3 cellular contexts compared by ENCODE assay signal in the genomic region with DNA sequence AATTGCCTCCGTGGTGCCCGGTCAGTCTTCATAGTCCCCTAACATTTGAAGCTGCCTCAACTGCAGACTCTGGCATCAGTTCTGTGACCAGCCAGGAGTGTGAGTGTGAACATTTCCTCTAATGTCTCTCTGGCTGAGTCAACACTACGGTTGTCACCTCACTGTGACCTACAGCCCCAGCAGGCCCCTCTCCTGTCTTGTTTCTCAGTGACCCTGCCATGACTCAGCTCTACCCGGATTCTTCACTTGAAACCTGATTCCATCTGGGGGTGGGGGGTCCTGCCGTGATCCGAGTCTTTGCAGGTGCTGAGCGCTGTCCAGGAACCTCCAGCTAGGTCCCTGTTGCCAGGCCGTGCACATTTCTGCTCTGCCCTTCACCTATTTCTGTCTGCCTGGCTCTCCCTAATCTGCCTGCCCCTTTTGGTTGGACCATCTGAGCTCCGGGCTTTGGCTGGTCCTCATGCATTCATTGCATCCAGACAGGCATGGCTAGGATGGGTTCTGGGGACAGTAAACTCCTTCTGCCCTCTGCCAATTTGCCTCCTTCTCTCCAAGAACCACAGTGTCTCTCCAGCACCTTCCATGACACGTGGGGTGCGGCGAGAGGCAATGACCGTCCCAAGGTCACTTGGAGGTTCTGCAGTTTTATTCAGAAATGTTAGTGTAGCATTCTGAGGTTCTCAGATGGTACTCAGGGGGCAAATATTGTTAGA.
A peak's percentile ranks its signal among the peaks of the same experiment; 100 is the strongest.
TF ChIP-seq lines count a peak whose summit lies in the region.

No MANE protein-coding gene starts in this region.

TF ChIP-seq in GM23338, 12 proteins besides CTCF, POLR2A, EP300 and RAD21:
- TF ChIP-seq CREB1 (CRISPR knock-in tag; IDR thresholded peaks at IDR 0.05; ENCODE audit: low read depth) = no peak
- TF ChIP-seq, protein P1, sequence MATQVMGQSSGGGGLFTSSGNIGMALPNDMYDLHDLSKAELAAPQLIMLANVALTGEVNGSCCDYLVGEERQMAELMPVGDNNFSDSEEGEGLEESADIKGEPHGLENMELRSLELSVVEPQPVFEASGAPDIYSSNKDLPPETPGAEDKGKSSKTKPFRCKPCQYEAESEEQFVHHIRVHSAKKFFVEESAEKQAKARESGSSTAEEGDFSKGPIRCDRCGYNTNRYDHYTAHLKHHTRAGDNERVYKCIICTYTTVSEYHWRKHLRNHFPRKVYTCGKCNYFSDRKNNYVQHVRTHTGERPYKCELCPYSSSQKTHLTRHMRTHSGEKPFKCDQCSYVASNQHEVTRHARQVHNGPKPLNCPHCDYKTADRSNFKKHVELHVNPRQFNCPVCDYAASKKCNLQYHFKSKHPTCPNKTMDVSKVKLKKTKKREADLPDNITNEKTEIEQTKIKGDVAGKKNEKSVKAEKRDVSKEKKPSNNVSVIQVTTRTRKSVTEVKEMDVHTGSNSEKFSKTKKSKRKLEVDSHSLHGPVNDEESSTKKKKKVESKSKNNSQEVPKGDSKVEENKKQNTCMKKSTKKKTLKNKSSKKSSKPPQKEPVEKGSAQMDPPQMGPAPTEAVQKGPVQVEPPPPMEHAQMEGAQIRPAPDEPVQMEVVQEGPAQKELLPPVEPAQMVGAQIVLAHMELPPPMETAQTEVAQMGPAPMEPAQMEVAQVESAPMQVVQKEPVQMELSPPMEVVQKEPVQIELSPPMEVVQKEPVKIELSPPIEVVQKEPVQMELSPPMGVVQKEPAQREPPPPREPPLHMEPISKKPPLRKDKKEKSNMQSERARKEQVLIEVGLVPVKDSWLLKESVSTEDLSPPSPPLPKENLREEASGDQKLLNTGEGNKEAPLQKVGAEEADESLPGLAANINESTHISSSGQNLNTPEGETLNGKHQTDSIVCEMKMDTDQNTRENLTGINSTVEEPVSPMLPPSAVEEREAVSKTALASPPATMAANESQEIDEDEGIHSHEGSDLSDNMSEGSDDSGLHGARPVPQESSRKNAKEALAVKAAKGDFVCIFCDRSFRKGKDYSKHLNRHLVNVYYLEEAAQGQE (IDR thresholded peaks at IDR 0.05; ENCODE audit: unreplicated experiment) = peak; percentile 53
- no peak for TF ChIP-seq ZNF331 (CRISPR knock-in tag; IDR thresholded peaks at IDR 0.05; ENCODE audit: low read depth)
- no peak for TF ChIP-seq EZH2 (IDR thresholded peaks at IDR 0.05; ENCODE audit: low read depth, unreplicated experiment)
- 0 out of 2 replicates have a peak, but pooled peaks have one; percentile 24 for TF ChIP-seq POLR2AphosphoS5 (IDR thresholded peaks at IDR 0.05; ENCODE audit: low read depth)
- TF ChIP-seq, protein P2, sequence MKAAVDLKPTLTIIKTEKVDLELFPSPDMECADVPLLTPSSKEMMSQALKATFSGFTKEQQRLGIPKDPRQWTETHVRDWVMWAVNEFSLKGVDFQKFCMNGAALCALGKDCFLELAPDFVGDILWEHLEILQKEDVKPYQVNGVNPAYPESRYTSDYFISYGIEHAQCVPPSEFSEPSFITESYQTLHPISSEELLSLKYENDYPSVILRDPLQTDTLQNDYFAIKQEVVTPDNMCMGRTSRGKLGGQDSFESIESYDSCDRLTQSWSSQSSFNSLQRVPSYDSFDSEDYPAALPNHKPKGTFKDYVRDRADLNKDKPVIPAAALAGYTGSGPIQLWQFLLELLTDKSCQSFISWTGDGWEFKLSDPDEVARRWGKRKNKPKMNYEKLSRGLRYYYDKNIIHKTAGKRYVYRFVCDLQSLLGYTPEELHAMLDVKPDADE (IDR thresholded peaks at IDR 0.05) = no peak

TF ChIP-seq in IMR-90, 13 proteins besides CTCF, POLR2A, EP300 and RAD21:
- TF ChIP-seq CHD1 (IDR thresholded peaks at IDR 0.05; ENCODE audit: low read depth, low read length) = no peak
- TF ChIP-seq MXI1 (IDR thresholded peaks at IDR 0.05; ENCODE audit: borderline replicate concordance, low read depth, low read length) = no peak
- TF ChIP-seq RCOR1 (IDR thresholded peaks at IDR 0.05; ENCODE audit: insufficient replicate concordance, low read length) = no peak
- TF ChIP-seq MAFK (IDR thresholded peaks at IDR 0.05; ENCODE audit: low read depth, low read length) = no peak
- no peak for TF ChIP-seq SMC3 (IDR thresholded peaks at IDR 0.05; ENCODE audit: low read depth, low read length)
- TF ChIP-seq, protein P3, sequence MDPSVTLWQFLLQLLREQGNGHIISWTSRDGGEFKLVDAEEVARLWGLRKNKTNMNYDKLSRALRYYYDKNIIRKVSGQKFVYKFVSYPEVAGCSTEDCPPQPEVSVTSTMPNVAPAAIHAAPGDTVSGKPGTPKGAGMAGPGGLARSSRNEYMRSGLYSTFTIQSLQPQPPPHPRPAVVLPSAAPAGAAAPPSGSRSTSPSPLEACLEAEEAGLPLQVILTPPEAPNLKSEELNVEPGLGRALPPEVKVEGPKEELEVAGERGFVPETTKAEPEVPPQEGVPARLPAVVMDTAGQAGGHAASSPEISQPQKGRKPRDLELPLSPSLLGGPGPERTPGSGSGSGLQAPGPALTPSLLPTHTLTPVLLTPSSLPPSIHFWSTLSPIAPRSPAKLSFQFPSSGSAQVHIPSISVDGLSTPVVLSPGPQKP (IDR thresholded peaks at IDR 0.05; ENCODE audit: borderline replicate concordance, low read depth, low read length) = no peak
- peak; percentile 76 for TF ChIP-seq FOS (IDR thresholded peaks at IDR 0.05; ENCODE audit: low read depth, low read length)
- TF ChIP-seq BHLHE40 (IDR thresholded peaks at IDR 0.05; ENCODE audit: low read depth, low read length) = peak; percentile 24; the same call in 1 of the 2 replicates
- TF ChIP-seq, protein P4, sequence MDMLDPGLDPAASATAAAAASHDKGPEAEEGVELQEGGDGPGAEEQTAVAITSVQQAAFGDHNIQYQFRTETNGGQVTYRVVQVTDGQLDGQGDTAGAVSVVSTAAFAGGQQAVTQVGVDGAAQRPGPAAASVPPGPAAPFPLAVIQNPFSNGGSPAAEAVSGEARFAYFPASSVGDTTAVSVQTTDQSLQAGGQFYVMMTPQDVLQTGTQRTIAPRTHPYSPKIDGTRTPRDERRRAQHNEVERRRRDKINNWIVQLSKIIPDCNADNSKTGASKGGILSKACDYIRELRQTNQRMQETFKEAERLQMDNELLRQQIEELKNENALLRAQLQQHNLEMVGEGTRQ (IDR thresholded peaks at IDR 0.05; ENCODE audit: low read depth, low read length) = no peak
- TF ChIP-seq MAZ (IDR thresholded peaks at IDR 0.05; ENCODE audit: borderline replicate concordance, low read depth, low read length) = peak; percentile 26; the same call in 1 of the 2 replicates
- TF ChIP-seq CEBPB (IDR thresholded peaks at IDR 0.05; ENCODE audit: low read depth, low read length) = no peak
- peak; percentile 54; the same call in 1 of the 2 replicates for TF ChIP-seq NFE2L2 (IDR thresholded peaks at IDR 0.05; ENCODE audit: low read depth, low read length)

TF ChIP-seq in H1, 55 proteins besides CTCF, POLR2A, EP300 and RAD21:
- TF ChIP-seq SP2 (IDR thresholded peaks at IDR 0.05; ENCODE audit: low read length) (no peak), POU5F1 (IDR thresholded peaks at IDR 0.05; ENCODE audit: low read depth, low read length) (no peak), TCF12 (IDR thresholded peaks at IDR 0.05; ENCODE audit: low read depth, low read length) (peak; percentile 82), RBBP5 (IDR thresholded peaks at IDR 0.05; ENCODE audit: borderline replicate concordance, low read depth, low read length) (peak; percentile 82; the same call in 1 of the 2 replicates), KDM5A (IDR thresholded peaks at IDR 0.05; ENCODE audit: low read length) (no peak), TEAD4 (IDR thresholded peaks at IDR 0.05; ENCODE audit: low read depth, low read length) (0 out of 2 replicates have a peak, but pooled peaks have one; percentile 11), SIRT6 (IDR thresholded peaks at IDR 0.05; ENCODE audit: low read length) (no peak), KDM4A (IDR thresholded peaks at IDR 0.05; ENCODE audit: low read depth, low read length, severe bottlenecking) (no peak), JUND (IDR thresholded peaks at IDR 0.05; ENCODE audit: low read length) (peak; percentile 63; the same call in 1 of the 2 replicates), SIX5 (IDR thresholded peaks at IDR 0.05; ENCODE audit: low read depth, low read length) (peak; percentile 23; the same call in 1 of the 2 replicates), BACH1 (IDR thresholded peaks at IDR 0.05; ENCODE audit: low read length) (peak; percentile 98), POLR2AphosphoS5 (IDR thresholded peaks at IDR 0.05; ENCODE audit: low read depth, low read length) (no peak), MAFK (IDR thresholded peaks at IDR 0.05; ENCODE audit: low read depth, low read length) (peak; percentile 82; the same call in 1 of the 2 replicates), CHD2 (IDR thresholded peaks at IDR 0.05; ENCODE audit: low read length) (no peak), ASH2L (IDR thresholded peaks at IDR 0.05; ENCODE audit: low read length) (peak; percentile 84), NANOG (IDR thresholded peaks at IDR 0.05; ENCODE audit: insufficient read depth, low read depth, low read length, poor library complexity, severe bottlenecking) (no peak), TBP (IDR thresholded peaks at IDR 0.05; ENCODE audit: low read depth, low read length) (no peak), TAF1 (IDR thresholded peaks at IDR 0.05; ENCODE audit: low read depth, low read length) (no peak), RXRA (IDR thresholded peaks at IDR 0.05; ENCODE audit: insufficient read depth, low read depth, low read length) (0 out of 2 replicates have a peak, but pooled peaks have one; percentile 70), CBX8 (IDR thresholded peaks at IDR 0.05; ENCODE audit: borderline replicate concordance, low read depth, low read length) (no peak), SAP30 (IDR thresholded peaks at IDR 0.05; ENCODE audit: insufficient read depth, insufficient replicate concordance, low read length) (no peak)
- TF ChIP-seq, protein P5, sequence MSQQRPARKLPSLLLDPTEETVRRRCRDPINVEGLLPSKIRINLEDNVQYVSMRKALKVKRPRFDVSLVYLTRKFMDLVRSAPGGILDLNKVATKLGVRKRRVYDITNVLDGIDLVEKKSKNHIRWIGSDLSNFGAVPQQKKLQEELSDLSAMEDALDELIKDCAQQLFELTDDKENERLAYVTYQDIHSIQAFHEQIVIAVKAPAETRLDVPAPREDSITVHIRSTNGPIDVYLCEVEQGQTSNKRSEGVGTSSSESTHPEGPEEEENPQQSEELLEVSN (IDR thresholded peaks at IDR 0.05) = peak; percentile 19; the same call in 1 of the 2 replicates
- TF ChIP-seq, protein P6, sequence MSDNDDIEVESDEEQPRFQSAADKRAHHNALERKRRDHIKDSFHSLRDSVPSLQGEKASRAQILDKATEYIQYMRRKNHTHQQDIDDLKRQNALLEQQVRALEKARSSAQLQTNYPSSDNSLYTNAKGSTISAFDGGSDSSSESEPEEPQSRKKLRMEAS (IDR thresholded peaks at IDR 0.05) = 0 out of 2 replicates have a peak, but pooled peaks have one; percentile 21
